ENCODE assay signal across 9 cellular contexts in genomic region chr10:62437696-62438095, GRCh38.
DNase-seq lines count a peak whose midpoint lies in the region; FAIRE-seq and TF ChIP-seq lines count a peak whose summit lies in the region.
"Had no signal": no experiment of that assay in that cellular context is flagged by ENCODE, and none has a peak within 500 bp of the region (broad histone marks: within the 10 kb centered on the region; RNA-seq: fewer than 3 reads in every experiment).

No MANE protein-coding gene starts in this region.

- H3K9ac ChIP-seq in astrocyte (ENCODE audit: low read length) (no peak overlapping the region), smooth muscle cell (ENCODE audit: low read depth) (no peak overlapping the region)

- H3K4me1 ChIP-seq in astrocyte (ENCODE audit: insufficient read depth, low read length): peaks cover 14% of the 10 kb centered on the region
- H3K4me1 ChIP-seq in smooth muscle cell (ENCODE audit: low read depth): peaks cover 21% of the 10 kb centered on the region

- DNase-seq in NCI-H1436 (lab: John Stamatoyannopoulos, UW) (peak; percentile 40), NCI-H1436 treated with DMSO at 0.1 percent for 48 hours (lab: John Stamatoyannopoulos, UW) (no peak), H54 (ENCODE audit: insufficient read length, low spot score) (peak; percentile 31), NCI-H2227 treated with DMSO at 0.1 percent for 48 hours (lab: John Stamatoyannopoulos, UW) (peak; percentile 1), astrocyte (ENCODE audit: low read depth) (peak; percentile 89), iPS DF 4.7 (ENCODE audit: extremely low read depth, low spot score) (peak; percentile 36), smooth muscle cell (lab: John Stamatoyannopoulos, UW; ENCODE audit: unreplicated experiment) (no peak)
- no peak for DNase-seq in activated CD4-positive, CD25-positive, alpha-beta regulatory T cell treated with anti-CD3 and anti-CD28 coated beads, Interleukin-2, amount 50 U/mL, for 72 hours

- no peak overlapping the region for H3K4me3 ChIP-seq in astrocyte (ENCODE audit: insufficient read depth, low read depth, low read length)
- H3K4me3 ChIP-seq in smooth muscle cell: no peak overlapping the region

- no peaks in the 10 kb centered on the region for H3K9me3 ChIP-seq in astrocyte (ENCODE audit: insufficient read depth, low read depth, low read length)
- H3K9me3 ChIP-seq in smooth muscle cell (replicated peaks; ENCODE audit: low read depth): no peaks in the 10 kb centered on the region

- H3K27me3 Mint-ChIP-seq in astrocyte (ENCODE audit: low read depth, unreplicated experiment): no peaks in the 10 kb centered on the region

- H3K27ac Mint-ChIP-seq in astrocyte (ENCODE audit: unreplicated experiment): no peak overlapping the region
- H3K27ac Mint-ChIP-seq: CD8-positive, alpha-beta memory T cell had no signal

- H3K27ac ChIP-seq in astrocyte (ENCODE audit: low read depth, low read length): no peak overlapping the region
- peak overlapping the region; percentile 58 for H3K27ac ChIP-seq in smooth muscle cell (ENCODE audit: low read depth)

- TF ChIP-seq CTCF in astrocyte (IDR thresholded peaks at IDR 0.05; ENCODE audit: insufficient read depth, low read depth, low read length) (peak; percentile 84), smooth muscle cell (IDR thresholded peaks at IDR 0.05; ENCODE audit: borderline replicate concordance, insufficient read depth, poor library complexity, severe bottlenecking) (peak; percentile 85)

- H3K27me3 ChIP-seq in astrocyte (ENCODE audit: insufficient read depth, low read length) (no peaks in the 10 kb centered on the region), smooth muscle cell (ENCODE audit: low read depth) (no peaks in the 10 kb centered on the region)

- no peak overlapping the region for H3K4me2 ChIP-seq in astrocyte (ENCODE audit: low read length)
- H3K4me2 ChIP-seq in smooth muscle cell: peak overlapping the region; percentile 30

- H3K36me3 ChIP-seq in astrocyte (ENCODE audit: insufficient read depth, low read length) (no peaks in the 10 kb centered on the region), smooth muscle cell (ENCODE audit: low read depth) (no peaks in the 10 kb centered on the region)

- no peak for TF ChIP-seq POLR2A in H54 (IDR thresholded peaks at IDR 0.05; ENCODE audit: low read depth, low read length)

- no peak overlapping the region for H3K4me3 Mint-ChIP-seq in astrocyte (ENCODE audit: unreplicated experiment)
- H3K4me3 Mint-ChIP-seq: CD8-positive, alpha-beta memory T cell had no signal

- FAIRE-seq in H54 (lab: Jason Lieb, UNC) (peak; percentile 98), astrocyte (lab: Jason Lieb, UNC) (peak; percentile 83)

- no peak overlapping the region for H2AFZ ChIP-seq in astrocyte (ENCODE audit: low read depth, low read length)
- H2AFZ ChIP-seq in smooth muscle cell (ENCODE audit: low read depth): peak overlapping the region; percentile 26

- peaks cover 46% of the 10 kb centered on the region for H3K4me1 Mint-ChIP-seq in astrocyte (ENCODE audit: low read depth, unreplicated experiment)

- no peaks in the 10 kb centered on the region for H3K9me3 Mint-ChIP-seq in astrocyte (ENCODE audit: unreplicated experiment)
- H3K9me3 Mint-ChIP-seq: CD8-positive, alpha-beta memory T cell had no signal

- peaks cover 18% of the 10 kb centered on the region for H3F3A ChIP-seq in smooth muscle cell (ENCODE audit: low read depth)

- WGBS in smooth muscle cell (ENCODE audit: low lambda C conversion rate): under 1% methylated on average over 3 of the region's 3 CpGs

- peaks cover 2% of the 10 kb centered on the region for H3K36me3 Mint-ChIP-seq in astrocyte (ENCODE audit: low read depth, unreplicated experiment)
- H3K36me3 Mint-ChIP-seq: CD8-positive, alpha-beta memory T cell had no signal

- H3K79me2 ChIP-seq in astrocyte (ENCODE audit: insufficient read depth, low read length): no peaks in the 10 kb centered on the region
- no peaks in the 10 kb centered on the region for H3K79me2 ChIP-seq in smooth muscle cell (ENCODE audit: low read depth)

- H4K20me1 ChIP-seq in astrocyte (ENCODE audit: insufficient read depth, low read length) (no peaks in the 10 kb centered on the region), smooth muscle cell (ENCODE audit: low read depth) (no peaks in the 10 kb centered on the region)

Comparison
In these comparisons a context has a peak if more than half of its experiments do, and no peak if none do; other contexts are left out.
1. DNase-seq: peak in NCI-H1436 (single experiment), H54 (single experiment), NCI-H2227 treated with DMSO at 0.1 percent for 48 hours (single experiment), astrocyte (single experiment) and iPS DF 4.7 (single experiment); none in NCI-H1436 treated with DMSO at 0.1 percent for 48 hours (single experiment), smooth muscle cell (single experiment) and activated CD4-positive, CD25-positive, alpha-beta regulatory T cell treated with anti-CD3 and anti-CD28 coated beads, Interleukin-2, amount 50 U/mL, for 72 hours (single experiment).